1 cellular context compared by ENCODE assay signal in genomic region chr7:132472463-132473120, GRCh38.
A peak's percentile ranks its signal among the peaks of the same experiment; 100 is the strongest.
TF ChIP-seq lines count a peak whose summit lies in the region.

No MANE protein-coding gene starts in this region.

TF ChIP-seq in HEK293, 187 proteins besides CTCF, POLR2A, EP300 and RAD21 (continued from another document and continues in another):
- TF ChIP-seq OVOL3 (tag by site-specific recombination; IDR thresholded peaks at IDR 0.05) (no peak), ZNF214 (tag by site-specific recombination; IDR thresholded peaks at IDR 0.05; ENCODE audit: borderline replicate concordance) (no peak), SALL2 (tag by site-specific recombination; IDR thresholded peaks at IDR 0.05; ENCODE audit: borderline replicate concordance) (no peak), ZNF513 (tag by site-specific recombination; IDR thresholded peaks at IDR 0.05) (no peak), ZNF184 (tag by site-specific recombination; IDR thresholded peaks at IDR 0.05) (no peak), ZSCAN4 (tag by site-specific recombination; IDR thresholded peaks at IDR 0.05) (0 out of 2 replicates have a peak, but pooled peaks have one; percentile 46), TCF7L2 (IDR thresholded peaks at IDR 0.05; ENCODE audit: borderline replicate concordance, low read depth, low read length) (no peak), ZNF571 (tag by site-specific recombination; IDR thresholded peaks at IDR 0.05) (no peak), ZNF544 (tag by site-specific recombination; IDR thresholded peaks at IDR 0.05) (no peak), ZNF335 (tag by site-specific recombination; conservative IDR thresholded peaks at IDR 0.05) (peak; percentile 30; the same call in 1 of the 2 replicates), SP3 (tag by site-specific recombination; IDR thresholded peaks at IDR 0.05) (no peak), ZNF174 (tag by site-specific recombination; IDR thresholded peaks at IDR 0.05) (no peak), ZNF146 (tag by site-specific recombination; IDR thresholded peaks at IDR 0.05) (peak; percentile 24; the same call in 1 of the 2 replicates), ZBTB7A (tag by site-specific recombination; IDR thresholded peaks at IDR 0.05; ENCODE audit: low read depth) (no peak), BCL11B (tag by site-specific recombination; IDR thresholded peaks at IDR 0.05; ENCODE audit: low read depth) (no peak), PRDM2 (tag by site-specific recombination; IDR thresholded peaks at IDR 0.05; ENCODE audit: borderline replicate concordance) (no peak), ZNF133 (tag by site-specific recombination; IDR thresholded peaks at IDR 0.05) (no peak), ZNF433 (tag by site-specific recombination; IDR thresholded peaks at IDR 0.05; ENCODE audit: low read depth) (no peak), ZNF449 (tag by site-specific recombination; IDR thresholded peaks at IDR 0.05) (peak; percentile 14; the same call in 1 of the 2 replicates), MYNN (tag by site-specific recombination; IDR thresholded peaks at IDR 0.05; ENCODE audit: borderline replicate concordance) (no peak), ZNF324 (tag by site-specific recombination; IDR thresholded peaks at IDR 0.05) (peak; percentile 79; the same call in 1 of the 2 replicates), ZFP41 (tag by site-specific recombination; IDR thresholded peaks at IDR 0.05; ENCODE audit: borderline replicate concordance) (no peak), HOXC10 (CRISPR knock-in tag; IDR thresholded peaks at IDR 0.05) (no peak), BCL11A (tag by site-specific recombination; IDR thresholded peaks at IDR 0.05; ENCODE audit: low read depth) (peak; percentile 55; the same call in 1 of the 2 replicates), ZNF792 (tag by site-specific recombination; IDR thresholded peaks at IDR 0.05) (no peak), ZNF549 (tag by site-specific recombination; IDR thresholded peaks at IDR 0.05) (no peak), ZNF416 (tag by site-specific recombination; IDR thresholded peaks at IDR 0.05) (no peak), ZNF10 (tag by site-specific recombination; IDR thresholded peaks at IDR 0.05) (peak; percentile 32; the same call in 1 of the 2 replicates), ZNF140 (tag by site-specific recombination; IDR thresholded peaks at IDR 0.05) (no peak), ZNF701 (tag by site-specific recombination; IDR thresholded peaks at IDR 0.05) (no peak), ZNF350 (tag by site-specific recombination; IDR thresholded peaks at IDR 0.05) (no peak), ZNF670 (tag by site-specific recombination; IDR thresholded peaks at IDR 0.05; ENCODE audit: low read depth) (no peak), ZNF274 (IDR thresholded peaks at IDR 0.05; ENCODE audit: low read length) (no peak), ZNF274 (tag by site-specific recombination; IDR thresholded peaks at IDR 0.05; ENCODE audit: borderline replicate concordance) (no peak), ZNF426 (tag by site-specific recombination; IDR thresholded peaks at IDR 0.05) (no peak), ZNF266 (tag by site-specific recombination; IDR thresholded peaks at IDR 0.05; ENCODE audit: low read depth) (no peak), PBX3 (CRISPR knock-in tag; IDR thresholded peaks at IDR 0.05) (0 out of 2 replicates have a peak, but pooled peaks have one; percentile 63), ZNF19 (tag by site-specific recombination; IDR thresholded peaks at IDR 0.05; ENCODE audit: low read depth) (no peak), ZSCAN30 (tag by site-specific recombination; IDR thresholded peaks at IDR 0.05) (peak; percentile 99), ZBTB17 (tag by site-specific recombination; IDR thresholded peaks at IDR 0.05) (peak; percentile 67; the same call in 1 of the 2 replicates), ZNF654 (tag by site-specific recombination; IDR thresholded peaks at IDR 0.05; ENCODE audit: low read depth) (no peak), ZNF514 (tag by site-specific recombination; IDR thresholded peaks at IDR 0.05) (no peak), IKZF3 (tag by site-specific recombination; IDR thresholded peaks at IDR 0.05) (peak; percentile 84), PRDM6 (tag by site-specific recombination; IDR thresholded peaks at IDR 0.05) (peak; percentile 46; the same call in 1 of the 2 replicates), TRIM28 (IDR thresholded peaks at IDR 0.05; ENCODE audit: borderline replicate concordance, low read length) (no peak), ZNF785 (tag by site-specific recombination; IDR thresholded peaks at IDR 0.05) (no peak), ZNF239 (tag by site-specific recombination; IDR thresholded peaks at IDR 0.05) (no peak), BCL6B (tag by site-specific recombination; IDR thresholded peaks at IDR 0.05) (no peak), ZBTB26 (tag by site-specific recombination; optimal IDR thresholded peaks at IDR 0.05) (no peak), ZNF48 (tag by site-specific recombination; IDR thresholded peaks at IDR 0.05) (no peak), KLF1 (tag by site-specific recombination; IDR thresholded peaks at IDR 0.05) (peak; percentile 55), ZNF404 (tag by site-specific recombination; IDR thresholded peaks at IDR 0.05) (no peak), ZNF837 (tag by site-specific recombination; IDR thresholded peaks at IDR 0.05) (no peak), ZSCAN16 (tag by site-specific recombination; IDR thresholded peaks at IDR 0.05) (no peak)
